15 cellular contexts compared by ENCODE assay signal in the genomic region with DNA sequence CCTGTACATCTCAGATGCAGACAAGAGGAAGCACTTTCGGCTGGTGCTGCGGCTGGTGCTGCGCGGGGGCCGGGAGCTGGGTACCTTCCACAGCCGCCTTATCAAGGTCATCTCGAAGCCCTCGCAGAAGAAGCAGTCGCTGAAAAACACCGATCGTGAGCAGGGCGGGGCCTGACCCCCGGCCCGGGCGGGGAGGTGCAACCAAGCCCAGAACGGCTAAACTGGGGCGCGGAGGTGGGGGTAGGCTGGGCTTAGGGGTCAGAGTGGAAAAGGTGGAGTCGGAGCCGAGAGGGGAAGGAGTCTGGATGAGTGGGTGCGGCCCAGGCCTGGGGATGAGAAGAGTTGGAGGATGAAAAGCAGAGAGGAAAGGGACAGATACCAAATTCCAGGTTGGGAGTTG. TPM values are rescaled to one million over a fixed set of nuclear protein-coding genes. Genes with fewer than 3 reads are reported as not detected.
"Had no signal": no experiment of that assay in that cellular context is flagged by ENCODE, and none has a peak within 500 bp of the region (broad histone marks: within the 10 kb centered on the region; RNA-seq: fewer than 3 reads in every experiment).

No MANE protein-coding gene starts in this region.

- H3K36me3 ChIP-seq: sigmoid colon, stomach, thoracic aorta had no signal

- FAIRE-seq: astrocyte, frontal cortex had no signal

- H3K4me3 ChIP-seq: lung, sigmoid colon, stomach, thoracic aorta had no signal

- H3K27ac ChIP-seq: epithelial cell of prostate, sigmoid colon, stomach, thoracic aorta, VCaP had no signal

- H3K9me3 ChIP-seq: sigmoid colon, stomach, thoracic aorta had no signal

- DNase-seq: sigmoid colon had no signal

RNA-seq across cellular contexts. Expression of gene MATN4, which starts 4.1 kb away (rescaled TPM):
- total RNA-seq: myocyte, osteocyte, sigmoid colon, ureter had no signal
- polyA plus RNA-seq: neural cell had no signal

RNA-seq across cellular contexts. Expression of gene RBPJL, which starts 5.6 kb away (rescaled TPM):
- total RNA-seq: astrocyte; chondrocyte; dermis blood vessel endothelial cell; frontal cortex; myocyte; osteocyte; sigmoid colon; T-helper 1 cell treated with Interleukin-12 subunit alpha and Interleukin-12 subunit beta and Interleukin-4 antibody, amounts not matched to agents 30 ng/mL and 1 ng/mL, for 36 hours; thoracic aorta; ureter had no signal
- polyA plus RNA-seq: lung, neural cell had no signal

RNA-seq across cellular contexts. Expression of gene SDC4, which starts 36.0 kb away (rescaled TPM):
- polyA plus RNA-seq: neural cell had no signal

RNA-seq across cellular contexts. Expression of gene SLPI, which starts 57.9 kb away (rescaled TPM):
- total RNA-seq: myocyte, osteocyte had no signal
- polyA plus RNA-seq: neural cell had no signal
